35 cellular contexts compared by ENCODE assay signal in the genomic region with DNA sequence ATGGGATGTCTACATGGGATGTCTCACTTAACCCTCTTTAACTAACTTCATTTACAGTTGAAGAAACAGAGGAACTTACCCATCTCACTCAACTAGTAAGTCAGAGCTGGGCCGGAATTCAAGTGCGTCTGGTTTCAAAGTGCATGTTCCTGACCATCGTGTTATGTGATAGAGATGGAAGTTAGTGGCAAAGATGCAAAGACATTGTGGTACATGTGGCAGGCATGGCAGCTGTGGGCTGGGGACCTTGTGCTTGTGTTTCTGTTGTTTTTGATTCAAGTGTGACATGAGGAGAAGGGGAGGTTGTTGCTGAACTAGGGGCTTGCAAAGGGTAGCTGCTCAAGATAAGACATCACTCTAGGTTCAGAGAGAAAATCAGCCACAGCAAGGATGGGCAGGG. TPM values are rescaled to one million over a fixed set of nuclear protein-coding genes. Genes with fewer than 3 reads are reported as not detected.
"Had no signal": no experiment of that assay in that cellular context is flagged by ENCODE, and none has a peak within 500 bp of the region (broad histone marks: within the 10 kb centered on the region; RNA-seq: fewer than 3 reads in every experiment).

No MANE protein-coding gene starts in this region.

- H3K4me3 Mint-ChIP-seq: activated B cell treated with CpG ODN at 0.5 μM for 24 hours; activated CD4-positive, alpha-beta memory T cell treated with anti-CD3 and anti-CD28 coated beads for 36 hours; activated naive CD8-positive, alpha-beta T cell treated with anti-CD3 and anti-CD28 coated beads for 36 hours; activated T-cell treated with anti-CD3 and anti-CD28 coated beads, Interleukin-2, amount 50 U/mL, for 4 hours; T-cell; T-helper 17 cell had no signal

- H3K27ac Mint-ChIP-seq: activated B cell treated with CpG ODN at 0.5 μM for 24 hours; activated CD4-positive, alpha-beta memory T cell treated with anti-CD3 and anti-CD28 coated beads for 36 hours; activated naive CD8-positive, alpha-beta T cell treated with anti-CD3 and anti-CD28 coated beads for 36 hours; T-cell; T-helper 17 cell had no signal

- H3K36me3 Mint-ChIP-seq: activated CD4-positive, alpha-beta memory T cell treated with anti-CD3 and anti-CD28 coated beads for 36 hours; activated naive CD8-positive, alpha-beta T cell treated with anti-CD3 and anti-CD28 coated beads for 36 hours; IgD-negative memory B cell; T-cell had no signal

- ATAC-seq: activated T-cell treated with anti-CD3 and anti-CD28 coated beads, Interleukin-2, amount 50 U/mL, for 4 hours; Right ventricle myocardium inferior; SK-N-SH treated with all-trans-retinoic acid at 6 μM for 48 hours; T-cell; T-helper 17 cell had no signal

- FAIRE-seq: RCC 7860 had no signal

- H3K9me3 Mint-ChIP-seq: activated B cell treated with CpG ODN at 0.5 μM for 24 hours; activated CD4-positive, alpha-beta memory T cell treated with anti-CD3 and anti-CD28 coated beads for 36 hours; activated naive CD8-positive, alpha-beta T cell treated with anti-CD3 and anti-CD28 coated beads for 36 hours; activated T-cell treated with anti-CD3 and anti-CD28 coated beads, Interleukin-2, amount 50 U/mL, for 4 hours; T-cell had no signal

- DNase-seq: activated B cell treated with CpG ODN at 0.5 μM for 24 hours; activated CD4-positive, alpha-beta memory T cell treated with anti-CD3 and anti-CD28 coated beads for 36 hours; activated CD4-positive, alpha-beta T cell treated with anti-CD3 and anti-CD28 coated beads for 4 hours; activated CD4-positive, alpha-beta T cell treated with anti-CD3 and anti-CD28 coated beads, Interleukin-2, amount 50 U/mL, for 1 hour; activated CD4-positive, CD25-positive, alpha-beta regulatory T cell treated with anti-CD3 and anti-CD28 coated beads, Interleukin-2, amount 50 U/mL, for 72 hours; activated CD8-positive, alpha-beta memory T cell treated with anti-CD3 and anti-CD28 coated beads, Interleukin-2, amount 50 U/mL, for 4 hours; activated effector memory CD4-positive, alpha-beta T cell treated with Interleukin-2 at 50 U/mL for 16 hours; activated naive CD4-positive, alpha-beta T cell; activated naive CD4-positive, alpha-beta T cell treated with anti-CD3 and anti-CD28 coated beads, Interleukin-2, amount 50 U/mL, for 16 hours; activated naive CD8-positive, alpha-beta T cell treated with anti-CD3 and anti-CD28 coated beads for 36 hours; activated T-cell treated with anti-CD3 and anti-CD28 coated beads for 4 hours; activated T-cell treated with anti-CD3 and anti-CD28 coated beads, Interleukin-2, amount 50 U/mL, for 4 hours; amniotic stem cell; brain microvascular endothelial cell; Karpas-422; KBM-7; NCI-H1105; NCI-H1417 treated with DMSO at 0.1 percent for 48 hours; NCI-H187 treated with DMSO at 0.1 percent for 48 hours; NCI-H2081; NCI-H226; NCI-H524 treated with DMSO at 0.1 percent for 48 hours; PC-9; SIG-M5; T-cell; T-helper 17 cell had no signal

- H3K4me1 Mint-ChIP-seq: activated B cell treated with CpG ODN at 0.5 μM for 24 hours; activated naive CD8-positive, alpha-beta T cell treated with anti-CD3 and anti-CD28 coated beads for 36 hours had no signal

RNA-seq across cellular contexts. Expression of a gene that starts 2.3 kb away (rescaled TPM):
- total RNA-seq: activated B cell treated with CpG ODN at 0.5 μM for 24 hours; activated CD4-positive, alpha-beta memory T cell treated with anti-CD3 and anti-CD28 coated beads for 36 hours; activated naive CD8-positive, alpha-beta T cell treated with anti-CD3 and anti-CD28 coated beads for 36 hours; activated T-cell treated with anti-CD3 and anti-CD28 coated beads, Interleukin-2, amount 50 U/mL, for 4 hours; aorta; cardiac muscle cell; MCF 10A; NCI-H460; PC-9; Right ventricle myocardium inferior; SK-MEL-5; T-helper 17 cell had no signal

RNA-seq across cellular contexts. Expression of a gene that starts 23.0 kb away (rescaled TPM):
- total RNA-seq: activated B cell treated with CpG ODN at 0.5 μM for 24 hours; activated CD4-positive, alpha-beta memory T cell treated with anti-CD3 and anti-CD28 coated beads for 36 hours; activated naive CD8-positive, alpha-beta T cell treated with anti-CD3 and anti-CD28 coated beads for 36 hours; activated T-cell treated with anti-CD3 and anti-CD28 coated beads, Interleukin-2, amount 50 U/mL, for 4 hours; aorta; cardiac muscle cell; MCF 10A; NCI-H460; PC-9; Right ventricle myocardium inferior; SK-MEL-5; T-cell; T-helper 17 cell had no signal

RNA-seq across cellular contexts. Expression of a gene that starts 25.3 kb away (rescaled TPM):
- total RNA-seq: activated B cell treated with CpG ODN at 0.5 μM for 24 hours, aorta, cardiac muscle cell, MCF 10A, NCI-H460, PC-9, Right ventricle myocardium inferior, SK-MEL-5 had no signal

RNA-seq across cellular contexts. Expression of a gene that starts 42.4 kb away (rescaled TPM):
- total RNA-seq: activated B cell treated with CpG ODN at 0.5 μM for 24 hours, aorta, cardiac muscle cell, MCF 10A, NCI-H460, PC-9, Right ventricle myocardium inferior, SK-MEL-5 had no signal

RNA-seq across cellular contexts. Expression of a gene that starts 55.8 kb away (rescaled TPM):
- total RNA-seq: activated B cell treated with CpG ODN at 0.5 μM for 24 hours; activated CD4-positive, alpha-beta memory T cell treated with anti-CD3 and anti-CD28 coated beads for 36 hours; activated naive CD8-positive, alpha-beta T cell treated with anti-CD3 and anti-CD28 coated beads for 36 hours; activated T-cell treated with anti-CD3 and anti-CD28 coated beads, Interleukin-2, amount 50 U/mL, for 4 hours; cardiac muscle cell; NCI-H460; SK-MEL-5; T-cell; T-helper 17 cell had no signal
